In the genomic region with DNA sequence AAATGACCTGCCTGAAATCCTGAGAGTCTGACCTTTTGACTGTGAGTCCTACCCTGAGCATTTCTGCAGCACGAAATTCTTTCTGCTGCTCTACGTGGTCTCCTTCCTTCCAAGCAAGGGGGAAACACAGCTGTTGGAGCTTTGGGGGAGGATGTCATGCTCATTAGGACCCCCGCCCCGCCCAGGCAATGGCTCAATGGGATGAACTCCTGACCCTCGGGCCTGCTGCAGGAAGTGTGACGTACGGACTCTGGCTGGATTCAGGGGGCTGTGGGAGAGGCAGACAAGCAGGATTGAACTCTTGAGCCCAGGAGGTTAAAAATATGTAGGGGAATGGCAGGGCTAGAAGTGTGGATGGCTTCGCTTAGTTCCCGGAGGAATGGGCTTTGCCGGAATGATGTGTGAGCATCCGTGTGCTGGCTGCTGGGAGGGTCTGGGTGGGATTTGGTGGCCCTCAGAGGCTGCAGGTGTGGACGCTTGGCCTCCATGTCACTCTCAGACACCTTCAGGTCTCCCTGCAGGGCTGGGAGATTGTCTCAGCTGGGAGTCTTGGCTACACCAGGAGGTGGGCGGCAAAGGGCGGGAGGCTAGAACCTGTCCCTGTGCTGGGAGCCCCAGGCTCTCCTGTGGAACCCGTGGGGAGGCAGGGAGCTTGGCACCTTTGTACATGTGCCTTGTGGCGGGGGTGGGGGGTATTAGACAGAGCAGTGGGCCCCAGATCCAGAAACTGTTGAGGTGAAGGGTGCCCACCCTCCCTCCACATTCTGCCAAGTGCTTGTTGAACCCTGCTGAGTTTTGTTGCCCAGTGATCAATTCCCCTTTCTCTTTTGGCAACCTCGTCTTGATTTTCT, we compare ENCODE assay signal across 18 cellular contexts. TPM values are rescaled to one million over a fixed set of nuclear protein-coding genes. Genes with fewer than 3 reads are reported as not detected.
DNase-seq lines count a peak whose midpoint lies in the region; ATAC-seq and TF ChIP-seq lines count a peak whose summit lies in the region.
"Had no signal": no experiment of that assay in that cellular context is flagged by ENCODE, and none has a peak within 500 bp of the region (broad histone marks: within the 10 kb centered on the region; RNA-seq: fewer than 3 reads in every experiment).

No MANE protein-coding gene starts in this region.

- H3K27me3 Mint-ChIP-seq in GM23338 (ENCODE audit: insufficient read depth, low read depth, poor library complexity) (peaks cover 27% of the 10 kb centered on the region), progenitor cell of endocrine pancreas (peaks cover 4% of the 10 kb centered on the region)
- H3K27me3 Mint-ChIP-seq in activated naive CD4-positive, alpha-beta T cell treated with anti-CD3 and anti-CD28 coated beads, Interleukin-2, amount 10 ng/mL, durations not matched to agents 7 days and 5 days: peaks cover 76% of the 10 kb centered on the region

- H3K4me1 Mint-ChIP-seq in GM23338 (peaks cover 63% of the 10 kb centered on the region), progenitor cell of endocrine pancreas (ENCODE audit: low read depth) (peaks cover 42% of the 10 kb centered on the region)
- no peaks in the 10 kb centered on the region for H3K4me1 Mint-ChIP-seq in activated naive CD4-positive, alpha-beta T cell treated with anti-CD3 and anti-CD28 coated beads, Interleukin-2, amount 10 ng/mL, durations not matched to agents 7 days and 5 days
- H3K4me1 Mint-ChIP-seq: activated CD4-positive, alpha-beta memory T cell treated with anti-CD3 and anti-CD28 coated beads, Interleukin-2, amount 10 ng/mL, durations not matched to agents 7 days and 5 days; activated naive CD8-positive, alpha-beta T cell treated with anti-CD3 and anti-CD28 coated beads for 36 hours had no signal

- no peak overlapping the region for H3K27ac ChIP-seq in GM23338 (ENCODE audit: low read depth)
- H3K27ac ChIP-seq in SJCRH30: peak overlapping the region; percentile 99
- H3K27ac ChIP-seq: left ventricle myocardium inferior, sigmoid colon, suprapubic skin had no signal

- peak overlapping the region; percentile 73; the same call in 1 of the 2 replicates for H3K4me2 ChIP-seq in GM23338

- ATAC-seq in GM23338: no peak; the same call in 2 of the 3 replicates

- no peaks in the 10 kb centered on the region for H4K20me1 ChIP-seq in GM23338 (replicated peaks; ENCODE audit: insufficient read depth)

- H3K4me1 ChIP-seq in GM23338 (ENCODE audit: insufficient read depth) (peaks cover 43% of the 10 kb centered on the region), SJCRH30 (peaks cover 36% of the 10 kb centered on the region)
- H3K4me1 ChIP-seq: sigmoid colon had no signal

- H3K27ac Mint-ChIP-seq in GM23338: peak overlapping the region; percentile 70; the same call in 1 of the 2 replicates
- H3K27ac Mint-ChIP-seq in progenitor cell of endocrine pancreas: peak overlapping the region; percentile 94
- no peak overlapping the region for H3K27ac Mint-ChIP-seq in activated naive CD4-positive, alpha-beta T cell treated with anti-CD3 and anti-CD28 coated beads, Interleukin-2, amount 10 ng/mL, durations not matched to agents 7 days and 5 days
- H3K27ac Mint-ChIP-seq: activated CD4-positive, alpha-beta memory T cell treated with anti-CD3 and anti-CD28 coated beads, Interleukin-2, amount 10 ng/mL, durations not matched to agents 7 days and 5 days; activated naive CD8-positive, alpha-beta T cell treated with anti-CD3 and anti-CD28 coated beads for 36 hours had no signal

- H3K36me3 ChIP-seq in GM23338 (ENCODE audit: insufficient read depth): no peaks in the 10 kb centered on the region; the same call in 1 of the 2 replicates
- H3K36me3 ChIP-seq in SJCRH30: no peaks in the 10 kb centered on the region
- H3K36me3 ChIP-seq: left ventricle myocardium inferior, sigmoid colon, suprapubic skin had no signal

- H3K27me3 ChIP-seq in GM23338 (ENCODE audit: insufficient read depth) (no peaks in the 10 kb centered on the region), SJCRH30 (no peaks in the 10 kb centered on the region)
- H3K27me3 ChIP-seq: sigmoid colon, suprapubic skin had no signal

- H3K9me3 Mint-ChIP-seq in GM23338 (no peaks in the 10 kb centered on the region), progenitor cell of endocrine pancreas (ENCODE audit: low read depth) (peaks cover 4% of the 10 kb centered on the region)
- no peaks in the 10 kb centered on the region for H3K9me3 Mint-ChIP-seq in activated naive CD4-positive, alpha-beta T cell treated with anti-CD3 and anti-CD28 coated beads, Interleukin-2, amount 10 ng/mL, durations not matched to agents 7 days and 5 days
- H3K9me3 Mint-ChIP-seq: activated CD4-positive, alpha-beta memory T cell treated with anti-CD3 and anti-CD28 coated beads, Interleukin-2, amount 10 ng/mL, durations not matched to agents 7 days and 5 days; activated naive CD8-positive, alpha-beta T cell treated with anti-CD3 and anti-CD28 coated beads for 36 hours had no signal

- H3K4me3 Mint-ChIP-seq in GM23338 (no peak overlapping the region), progenitor cell of endocrine pancreas (ENCODE audit: low read depth) (no peak overlapping the region)
- H3K4me3 Mint-ChIP-seq in activated naive CD4-positive, alpha-beta T cell treated with anti-CD3 and anti-CD28 coated beads, Interleukin-2, amount 10 ng/mL, durations not matched to agents 7 days and 5 days: no peak overlapping the region
- H3K4me3 Mint-ChIP-seq: activated CD4-positive, alpha-beta memory T cell treated with anti-CD3 and anti-CD28 coated beads, Interleukin-2, amount 10 ng/mL, durations not matched to agents 7 days and 5 days; activated naive CD8-positive, alpha-beta T cell treated with anti-CD3 and anti-CD28 coated beads for 36 hours had no signal

- no peak for DNase-seq in GM23338 (ENCODE audit: low spot score)
- peak; percentile 98 to 99 for DNase-seq in SJCRH30
- DNase-seq in islet precursor cell: peak; percentile 71
- DNase-seq in progenitor cell of endocrine pancreas (ENCODE audit: low spot score, unreplicated experiment): no peak
- no peak for DNase-seq in HuH-7.5 (ENCODE audit: low spot score)
- no peak for DNase-seq in activated naive CD4-positive, alpha-beta T cell treated with anti-CD3 and anti-CD28 coated beads, Interleukin-2, amount 10 ng/mL, durations not matched to agents 7 days and 5 days
- no peak for DNase-seq in UCSD-AML1 (lab: John Stamatoyannopoulos, UW; ENCODE audit: unreplicated experiment)
- DNase-seq: activated CD4-positive, alpha-beta memory T cell treated with anti-CD3 and anti-CD28 coated beads, Interleukin-2, amount 10 ng/mL, durations not matched to agents 7 days and 5 days; activated naive CD8-positive, alpha-beta T cell treated with anti-CD3 and anti-CD28 coated beads for 36 hours; activated T-cell treated with anti-CD3 and anti-CD28 coated beads, Interleukin-2, amount 50 U/mL, for 48 hours; effector CD4-positive, alpha-beta T cell; GF-D8; left ventricle myocardium inferior; NCI-H187; NCI-H510A treated with DMSO at 0.1 percent for 48 hours; sigmoid colon; stimulated activated CD4-positive, alpha-beta T cell treated with anti-CD3 and anti-CD28 coated beads, Interleukin-4, amount 100 ng/mL, for 1 hour had no signal

- no peaks in the 10 kb centered on the region for H3K9me2 ChIP-seq in GM23338 (ENCODE audit: insufficient read depth)

- H2AFZ ChIP-seq in GM23338: peak overlapping the region; percentile 81

- 0 out of 2 replicates have a peak, but pooled peaks cover 6% of the 10 kb centered on the region for H3F3A ChIP-seq in GM23338 (replicated peaks; ENCODE audit: low read depth)

- TF ChIP-seq CTCF in GM23338 (conservative IDR thresholded peaks at IDR 0.05; ENCODE audit: low read depth in 2 of 2): no peak
- TF ChIP-seq CTCF in progenitor cell of endocrine pancreas (IDR thresholded peaks at IDR 0.05; ENCODE audit: unreplicated experiment): no peak

- no peaks in the 10 kb centered on the region for H3K36me3 Mint-ChIP-seq in GM23338 (ENCODE audit: low read depth)
- H3K36me3 Mint-ChIP-seq in progenitor cell of endocrine pancreas (ENCODE audit: insufficient read depth): no peaks in the 10 kb centered on the region
- H3K36me3 Mint-ChIP-seq in activated naive CD4-positive, alpha-beta T cell treated with anti-CD3 and anti-CD28 coated beads, Interleukin-2, amount 10 ng/mL, durations not matched to agents 7 days and 5 days: no peaks in the 10 kb centered on the region
- H3K36me3 Mint-ChIP-seq: activated naive CD8-positive, alpha-beta T cell treated with anti-CD3 and anti-CD28 coated beads for 36 hours had no signal

- CTCF ChIA-PET in activated naive CD4-positive, alpha-beta T cell treated with anti-CD3 and anti-CD28 coated beads, Interleukin-2, amount 10 ng/mL, durations not matched to agents 7 days and 5 days (lab: Charles Lee): no interaction called here

- H3K4me3 ChIP-seq in GM23338 (no peak overlapping the region), SJCRH30 (peak overlapping the region; percentile 55)
- H3K4me3 ChIP-seq: left ventricle myocardium inferior, sigmoid colon, suprapubic skin had no signal

- no peaks in the 10 kb centered on the region for H3K9me3 ChIP-seq in SJCRH30 (replicated peaks)
- H3K9me3 ChIP-seq: left ventricle myocardium inferior, sigmoid colon, suprapubic skin had no signal

- H3K79me2 ChIP-seq in GM23338 (replicated peaks; ENCODE audit: insufficient read depth): no peaks in the 10 kb centered on the region

TF ChIP-seq in GM23338, 12 proteins besides CTCF, POLR2A, EP300 and RAD21 (continues in another document):
- no peak for TF ChIP-seq NANOG (IDR thresholded peaks at IDR 0.05; ENCODE audit: borderline replicate concordance)

RNA-seq across cellular contexts. Expression of a gene that starts 26.3 kb away (rescaled TPM):
- total RNA-seq in GM23338 (2014; rRNA removed; shearing (Covaris generic)): 132 and 160 TPM in 2 replicates
- polyA plus RNA-seq in GM23338 (2016; fragmentation: Nextera tagmentation; extraction: Ambion mirVana): 25.4 and 27.3 TPM in 2 replicates
- total RNA-seq in SJCRH30 (2014; rRNA removed; shearing (Covaris generic)): 114 TPM in 2 replicates
- 12.2 and 20.2 TPM in 2 replicates for total RNA-seq in progenitor cell of endocrine pancreas

Comparison
In these comparisons a context has a peak if more than half of its experiments do, and no peak if none do; other contexts are left out.
1. DNase-seq: peak in SJCRH30 (2 of 2) and islet precursor cell (single experiment); none in GM23338 (single experiment), progenitor cell of endocrine pancreas (single experiment), HuH-7.5 (single experiment), activated naive CD4-positive, alpha-beta T cell treated with anti-CD3 and anti-CD28 coated beads, Interleukin-2, amount 10 ng/mL, durations not matched to agents 7 days and 5 days (single experiment) and UCSD-AML1 (single experiment).